ENCODE assay signal across 15 cellular contexts in the genomic region with DNA sequence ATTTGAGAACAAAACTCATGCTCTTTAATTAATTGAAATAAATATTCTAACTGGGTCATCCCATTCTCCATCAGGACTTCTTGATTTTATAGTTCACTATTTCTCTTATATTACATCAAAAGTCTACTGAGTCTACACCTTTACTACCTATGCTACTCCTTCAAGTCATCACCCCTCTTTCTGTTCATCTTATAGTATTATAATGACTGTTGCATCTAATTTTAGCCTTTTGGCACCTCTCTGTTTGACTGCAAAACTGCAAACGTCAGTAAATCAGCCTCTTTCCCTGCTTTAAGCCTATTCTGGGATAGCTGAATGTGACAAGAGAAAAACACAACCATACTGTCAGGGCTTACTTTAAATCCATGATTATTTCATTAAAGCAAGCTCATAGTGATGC.
DNase-seq lines count a peak whose midpoint lies in the region; ATAC-seq and TF ChIP-seq lines count a peak whose summit lies in the region.
"Had no signal": no experiment of that assay in that cellular context is flagged by ENCODE, and none has a peak within 500 bp of the region (broad histone marks: within the 10 kb centered on the region; RNA-seq: fewer than 3 reads in every experiment).

No MANE protein-coding gene starts in this region.

- H3K27ac ChIP-seq in OCI-LY3 (ENCODE audit: low read length), result no peak overlapping the region

- intact Hi-C loops in posterior cingulate gyrus (cut with DNase I), result no loop called here
- intact Hi-C loops in posterior vena cava (cut with DNase I), result no loop called here

- ATAC-seq in HG02610 (IDR thresholded peaks at IDR 0.05; ENCODE audit: unreplicated experiment), result peak; percentile 68

- H3K4me3 ChIP-seq in OCI-LY3 (ENCODE audit: low read length), result no peak overlapping the region

- H3K4me2 ChIP-seq in OCI-LY3 (ENCODE audit: low read length), result peak overlapping the region; percentile 21

- H3K9me3 ChIP-seq in OCI-LY3 (ENCODE audit: insufficient read depth, low read length), result no peaks in the 10 kb centered on the region

- H2AFZ ChIP-seq in OCI-LY3 (ENCODE audit: low read depth, low read length), result no peak overlapping the region

- no peaks in the 10 kb centered on the region for H4K20me1 ChIP-seq in OCI-LY3 (ENCODE audit: insufficient read depth, low read length)

- peak; percentile 3 for DNase-seq in cerebellar cortex (ENCODE audit: low spot score)
- no peak for DNase-seq in NCI-H2196 treated with DMSO at 0.1 percent for 48 hours (lab: John Stamatoyannopoulos, UW; ENCODE audit: unreplicated experiment)
- DNase-seq in posterior cingulate gyrus, result no peak
- no peak for DNase-seq in posterior vena cava (ENCODE audit: low spot score)
- DNase-seq: C1 segment of cervical spinal cord; Calu3; CD4-positive, alpha-beta memory T cell; COR-L47; DMS153; EL; GDM1; H7; HCEC 1CT had no signal

- peaks cover 9% of the 10 kb centered on the region for H3K4me1 ChIP-seq in OCI-LY3 (ENCODE audit: low read length)

- no peaks in the 10 kb centered on the region for H3K36me3 ChIP-seq in OCI-LY3 (replicated peaks; ENCODE audit: low read depth, low read length)

- H3K9ac ChIP-seq in OCI-LY3 (ENCODE audit: low read length), result no peak overlapping the region

- H3K27me3 ChIP-seq in OCI-LY3 (ENCODE audit: low read depth, low read length), result no peaks in the 10 kb centered on the region

- no peaks in the 10 kb centered on the region for H3K79me2 ChIP-seq in OCI-LY3 (ENCODE audit: low read length)

- no peak for TF ChIP-seq CTCF in OCI-LY3 (IDR thresholded peaks at IDR 0.05; ENCODE audit: low read depth, low read length)
